ENCODE assay signal across 1 cellular context in the genomic region with DNA sequence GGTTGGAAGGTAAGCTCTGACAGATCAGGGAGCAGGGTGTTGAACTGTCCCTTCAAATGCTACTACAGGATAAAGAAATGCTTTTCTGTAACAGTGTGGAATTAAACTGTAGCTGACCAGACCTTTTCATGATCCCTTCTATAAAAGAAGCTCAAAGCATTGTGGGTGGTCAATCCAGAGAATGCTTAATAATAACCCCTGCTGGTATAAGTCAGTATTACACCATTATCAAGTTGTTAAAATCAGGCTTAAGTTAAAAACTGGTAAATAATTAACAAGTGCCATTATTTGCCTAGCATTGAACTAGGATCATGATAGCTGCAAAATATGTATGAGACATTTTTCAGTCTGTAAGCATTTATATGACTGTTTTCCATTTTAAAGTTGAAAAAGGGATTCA.
TF ChIP-seq lines count a peak whose summit lies in the region.

No MANE protein-coding gene starts in this region.

TF ChIP-seq in GM12878, 131 proteins besides CTCF, POLR2A, EP300 and RAD21 (continued from another document):
- TF ChIP-seq FOXM1 (IDR thresholded peaks at IDR 0.05; ENCODE audit: low read depth, low read length) (no peak), YBX1 (IDR thresholded peaks at IDR 0.05) (no peak)
